ENCODE assay signal across 16 cellular contexts in genomic region chr2:6937157-6937556, GRCh38. TPM values are rescaled to one million over a fixed set of nuclear protein-coding genes. Genes with fewer than 3 reads are reported as not detected.
"Had no signal": no experiment of that assay in that cellular context is flagged by ENCODE, and none has a peak within 500 bp of the region (broad histone marks: within the 10 kb centered on the region; RNA-seq: fewer than 3 reads in every experiment).

No MANE protein-coding gene starts in this region.

- H3K27me3 ChIP-seq: hepatocyte, right atrium auricular region, tibial artery, vagina had no signal

- H2AFZ ChIP-seq: hepatocyte had no signal

- H3K9me3 ChIP-seq: right atrium auricular region, tibial artery, vagina had no signal

- H3K4me2 ChIP-seq: hepatocyte had no signal

- H3K9me3 Mint-ChIP-seq: activated CD4-positive, alpha-beta memory T cell treated with anti-CD3 and anti-CD28 coated beads, Interleukin-2, amount 10 ng/mL, durations not matched to agents 7 days and 5 days; activated naive CD8-positive, alpha-beta T cell treated with anti-CD3 and anti-CD28 coated beads, Interleukin-2, amount 50 U/mL, for 24 hours had no signal

- H3K4me3 Mint-ChIP-seq: activated CD4-positive, alpha-beta memory T cell treated with anti-CD3 and anti-CD28 coated beads, Interleukin-2, amount 10 ng/mL, durations not matched to agents 7 days and 5 days; activated naive CD8-positive, alpha-beta T cell treated with anti-CD3 and anti-CD28 coated beads, Interleukin-2, amount 50 U/mL, for 24 hours; mesothelial cell of epicardium had no signal

- H3K36me3 ChIP-seq: tibial artery had no signal

- H3K4me3 ChIP-seq: hepatocyte, right atrium auricular region, skin epidermis, tibial artery, vagina had no signal

- H3K4me1 ChIP-seq: right atrium auricular region, tibial artery, vagina had no signal

- H3K27ac ChIP-seq: epithelial cell of prostate, hepatocyte, right atrium auricular region, skin epidermis, tibial artery, vagina had no signal

- H3K27me3 Mint-ChIP-seq: activated naive CD8-positive, alpha-beta T cell treated with anti-CD3 and anti-CD28 coated beads, Interleukin-2, amount 50 U/mL, for 24 hours had no signal

- ATAC-seq: activated naive CD8-positive, alpha-beta T cell treated with anti-CD3 and anti-CD28 coated beads, Interleukin-2, amount 50 U/mL, for 24 hours had no signal

- H3K27ac Mint-ChIP-seq: activated CD4-positive, alpha-beta memory T cell treated with anti-CD3 and anti-CD28 coated beads, Interleukin-2, amount 10 ng/mL, durations not matched to agents 7 days and 5 days; activated naive CD8-positive, alpha-beta T cell treated with anti-CD3 and anti-CD28 coated beads, Interleukin-2, amount 50 U/mL, for 24 hours; mesothelial cell of epicardium had no signal

- DNase-seq: activated CD4-positive, alpha-beta memory T cell treated with anti-CD3 and anti-CD28 coated beads, Interleukin-2, amount 10 ng/mL, durations not matched to agents 7 days and 5 days; activated CD4-positive, alpha-beta T cell treated with anti-CD3 and anti-CD28 coated beads for 1 hour; activated CD8-positive, alpha-beta memory T cell treated with anti-CD3 and anti-CD28 coated beads, Interleukin-2, amount 50 U/mL, for 4 hours; activated naive CD8-positive, alpha-beta T cell treated with anti-CD3 and anti-CD28 coated beads, Interleukin-2, amount 50 U/mL, for 24 hours; cortex of kidney; effector memory CD4-positive, alpha-beta T cell; kidney; posterior cingulate gyrus; tibial artery had no signal

RNA-seq across cellular contexts. Expression of gene RSAD2, which starts 59.6 kb away (rescaled TPM):
- total RNA-seq: myocyte had no signal
